Comparison of ENCODE assay signal across 1 cellular context in the genomic region with DNA sequence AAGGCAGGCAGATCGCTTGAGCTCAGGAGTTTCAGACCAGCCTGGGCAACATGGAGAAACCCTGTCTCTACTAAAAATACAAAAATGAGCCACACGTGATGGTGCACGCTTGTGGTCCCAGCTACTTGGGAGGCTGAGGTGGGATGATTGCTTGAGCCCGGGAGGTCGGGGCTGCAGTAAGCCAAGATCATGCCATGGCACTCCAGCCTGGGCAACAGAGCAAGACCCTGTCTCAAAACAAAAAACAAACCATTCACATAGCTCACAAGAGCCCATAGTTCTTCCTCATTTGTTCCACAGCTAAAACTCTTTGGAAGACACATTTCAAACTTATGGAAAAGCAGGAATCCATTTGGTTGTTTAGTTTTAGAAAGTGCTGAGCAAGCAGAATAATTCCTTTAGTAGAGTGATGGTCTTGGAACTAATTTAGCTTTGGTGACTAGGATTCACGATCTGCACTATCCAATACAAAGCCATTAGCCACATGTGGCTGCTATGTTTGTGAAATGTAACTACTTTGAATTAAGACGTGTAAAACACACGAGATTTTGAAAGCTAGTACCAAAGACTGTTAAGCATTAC.
TF ChIP-seq lines count a peak whose summit lies in the region.

No MANE protein-coding gene starts in this region.

TF ChIP-seq in GM23338, 12 proteins besides CTCF, POLR2A, EP300 and RAD21 (continued from another document):
- no peak for TF ChIP-seq ETS1 (IDR thresholded peaks at IDR 0.05)
- no peak for TF ChIP-seq EZH2phosphoT487 (IDR thresholded peaks at IDR 0.05; ENCODE audit: unreplicated experiment)
